In genomic region chr7:10637991-10638390, GRCh38 we compare ENCODE assay signal across 27 cellular contexts.
A peak's percentile ranks its signal among the peaks of the same experiment; 100 is the strongest.
DNase-seq lines count a peak whose midpoint lies in the region; ATAC-seq, FAIRE-seq and TF ChIP-seq lines count a peak whose summit lies in the region.
"Had no signal": no experiment of that assay in that cellular context is flagged by ENCODE, and none has a peak within 500 bp of the region (broad histone marks: within the 10 kb centered on the region; RNA-seq: fewer than 3 reads in every experiment).

No MANE protein-coding gene starts in this region.

- no peaks in the 10 kb centered on the region for H3K36me3 ChIP-seq in HepG2 (replicated peaks in 1 of 2; ENCODE audit: control insufficient read depth in 1 of 2, insufficient read depth in 2 of 2, low read length in 2 of 2)
- H3K36me3 ChIP-seq in right lobe of liver: no peaks in the 10 kb centered on the region
- H3K36me3 ChIP-seq in Loucy (ENCODE audit: insufficient read depth, low read length): no peaks in the 10 kb centered on the region
- H3K36me3 ChIP-seq in K562 (ENCODE audit: control insufficient read depth, insufficient read depth, low read length): peaks cover 12% of the 10 kb centered on the region
- H3K36me3 ChIP-seq: BE2C, BLaER1 had no signal

- no peaks in the 10 kb centered on the region for H3K9me1 ChIP-seq in K562 (ENCODE audit: control insufficient read depth, insufficient read depth, low read length)

- no peak for TF ChIP-seq POLR2A in HepG2 (IDR thresholded peaks at IDR 0.05; ENCODE audit: insufficient read depth in 1 of 2, low read depth in 2 of 2, low read length in 2 of 2)
- no peak for TF ChIP-seq POLR2A in right lobe of liver (IDR thresholded peaks at IDR 0.05)
- TF ChIP-seq POLR2A in K562 (conservative IDR thresholded peaks at IDR 0.05): no peak

- TF ChIP-seq EP300 in HepG2 (IDR thresholded peaks at IDR 0.05; ENCODE audit: low read depth in 2 of 2, low read length in 2 of 2): no peak
- no peak for TF ChIP-seq EP300 in HepG2 (CRISPR knock-in tag; IDR thresholded peaks at IDR 0.05; ENCODE audit: borderline replicate concordance)
- no peak for TF ChIP-seq EP300 in K562 (IDR thresholded peaks at IDR 0.05; ENCODE audit: low read length)

- BruUV-seq in HepG2 (replicated peaks; lab: Mats Ljungman, UMichigan) (no TSS peak), K562 (replicated peaks; lab: Mats Ljungman, UMichigan) (no TSS peak)

- WGBS in HepG2 (ENCODE audit: low lambda C conversion rate): 5% methylated on average over 3 of the region's 3 CpGs
- 57% methylated on average over 3 of the region's 3 CpGs for WGBS in right lobe of liver (ENCODE audit: insufficient coverage, low coverage, low lambda C conversion rate, missing lambda C conversion rate)
- WGBS in K562 (ENCODE audit: insufficient coverage, low coverage, missing lambda C conversion rate): 31% methylated on average over 3 of the region's 3 CpGs

- peaks cover 7% of the 10 kb centered on the region for H3F3A ChIP-seq in Loucy (ENCODE audit: low read depth)

- no peak overlapping the region for H3K4me3 ChIP-seq in HepG2 (replicated peaks in 1 of 3; ENCODE audit: insufficient read depth in 1 of 3, low read depth in 2 of 3, low read length in 3 of 3)
- no peak overlapping the region for H3K4me3 ChIP-seq in right lobe of liver
- no peak overlapping the region for H3K4me3 ChIP-seq in Loucy (ENCODE audit: low read length, poor library complexity, severe bottlenecking)
- H3K4me3 ChIP-seq in K562: no peak overlapping the region
- H3K4me3 ChIP-seq: BLaER1, GM12878 had no signal

- FAIRE-seq in HepG2 (lab: Jason Lieb, UNC) (no peak), K562 (lab: Jason Lieb, UNC) (no peak)
- FAIRE-seq: A204.1, GM12878, GM12892, GM18507, GM19239 had no signal

- H3K9ac ChIP-seq in HepG2 (ENCODE audit: insufficient read depth, low read depth, low read length) (no peak overlapping the region), Loucy (ENCODE audit: low read depth, low read length, poor library complexity, severe bottlenecking) (no peak overlapping the region), K562 (ENCODE audit: insufficient read depth in 1 of 2, low read depth in 2 of 2, low read length in 2 of 2) (no peak overlapping the region)
- H3K9ac ChIP-seq: BLaER1 had no signal

- TF ChIP-seq RAD21 in HepG2 (CRISPR knock-in tag; IDR thresholded peaks at IDR 0.05) (no peak), K562 (CRISPR knock-in tag; conservative IDR thresholded peaks at IDR 0.05 in 1 of 2, IDR thresholded peaks at IDR 0.05 in 1 of 2) (no peak)

- CTCF ChIA-PET in HepG2 (lab: Yijun Ruan, JAX; ENCODE audit: low intra/inter-chr PET ratio, low total read pairs) (no interaction called here), K562 (lab: Yijun Ruan, JAX; ENCODE audit: low intra/inter-chr PET ratio) (no interaction called here)

- no peaks in the 10 kb centered on the region for H3K4me1 ChIP-seq in HepG2 (ENCODE audit: insufficient read depth, low read length)
- H3K4me1 ChIP-seq in right lobe of liver: peaks cover 0 to 8% (median 0%) of the 10 kb centered on the region in 4 donors
- peaks cover 21% of the 10 kb centered on the region for H3K4me1 ChIP-seq in Loucy (ENCODE audit: insufficient read depth, low read length, poor library complexity, severe bottlenecking)
- peaks cover 0 to under 1% of the 10 kb centered on the region in 2 experiments; a peak in 2 of 5 replicates for H3K4me1 ChIP-seq in K562 (replicated peaks in 1 of 2; ENCODE audit: control insufficient read depth in 2 of 2, insufficient read depth in 2 of 2, low read length in 2 of 2)
- H3K4me1 ChIP-seq: BLaER1 had no signal

- POLR2A ChIA-PET in HepG2 (lab: Yijun Ruan, JAX): no interaction called here
- POLR2A ChIA-PET in K562 (lab: Yijun Ruan, JAX): no interaction called here

- no peak for DNase-seq in HepG2 (ENCODE audit: low spot score)
- DNase-seq in right lobe of liver: no peak
- DNase-seq in K562 (ENCODE audit: extremely low read depth in 1 of 4, low spot score in 3 of 4): no peak
- DNase-seq in NCI-H2107 treated with DMSO at 0.1 percent for 48 hours (lab: John Stamatoyannopoulos, UW; ENCODE audit: unreplicated experiment): no peak
- DNase-seq in left ventricle myocardium superior: no peak
- DNase-seq: 8988T; ACHN; BE2C; C1 segment of cervical spinal cord; CD4-positive, alpha-beta memory T cell; CD4-positive, CD25-positive, alpha-beta regulatory T cell; CD8-positive, alpha-beta memory T cell; COR-L47; DMS 273 treated with DMSO at 0.1 percent for 48 hours; DMS153; DMS53; DMS79; DND-41; EL; GDM1 had no signal

- intact Hi-C loops in HepG2 (cut with micrococcal nuclease; ENCODE audit: unreplicated experiment): loop anchor here (1.0 to 5.0 kb wide), 2 partner anchors 251 to 704 kb away; no protein-coding TSS in a partner anchor
- intact Hi-C loops in right lobe of liver (cut with DNase I): no loop called here
- intact Hi-C loops in K562 (cut with micrococcal nuclease): loop anchor here (5.0 kb wide), 1 partner anchor 69 kb away; no protein-coding TSS in a partner anchor
- intact Hi-C loops in left ventricle myocardium superior (cut with micrococcal nuclease): no loop called here

- H4K20me1 ChIP-seq in HepG2 (ENCODE audit: insufficient read depth, low read length) (no peaks in the 10 kb centered on the region), Loucy (ENCODE audit: insufficient read depth, low read length, poor library complexity, severe bottlenecking) (no peaks in the 10 kb centered on the region), K562 (replicated peaks; ENCODE audit: control insufficient read depth, insufficient read depth, low read length) (no peaks in the 10 kb centered on the region)
- H4K20me1 ChIP-seq: BLaER1 had no signal

- in situ Hi-C loops in HepG2 (cut with HindIII; ENCODE audit: extremely low pct_ligation_motif_present, low pct_unique_long_range_greater_than_20kb) (no loop called here), K562 (cut with MboI) (no loop called here)

- H2AFZ ChIP-seq in HepG2 (ENCODE audit: low read length) (no peak overlapping the region), Loucy (ENCODE audit: low read length) (0 out of 2 replicates have a peak overlapping the region, but pooled peaks have one; percentile 14), K562 (ENCODE audit: low read depth, low read length) (no peak overlapping the region)

- H3K27me3 ChIP-seq in HepG2 (ENCODE audit: control insufficient read depth in 1 of 2, insufficient read depth in 2 of 2, low read length in 2 of 2) (no peaks in the 10 kb centered on the region), right lobe of liver (no peaks in the 10 kb centered on the region), Loucy (ENCODE audit: insufficient read depth, low read length, poor library complexity, severe bottlenecking) (no peaks in the 10 kb centered on the region), K562 (ENCODE audit: control insufficient read depth in 2 of 2, insufficient read depth in 2 of 2, low read length in 2 of 2) (no peaks in the 10 kb centered on the region)
- H3K27me3 ChIP-seq: BE2C, BLaER1 had no signal

- H3K27ac ChIP-seq in HepG2 (ENCODE audit: extremely low read length, insufficient read depth, low read length): no peak overlapping the region
- H3K27ac ChIP-seq in right lobe of liver: no peak overlapping the region
- no peak overlapping the region for H3K27ac ChIP-seq in K562 (ENCODE audit: extremely low read depth, low read depth, low read length)
- H3K27ac ChIP-seq: BLaER1 had no signal

- H3K79me2 ChIP-seq in HepG2 (ENCODE audit: insufficient read depth, low read length) (no peaks in the 10 kb centered on the region), Loucy (ENCODE audit: insufficient read depth, low read length) (no peaks in the 10 kb centered on the region), K562 (ENCODE audit: control insufficient read depth, insufficient read depth, low read length) (peaks cover 29% of the 10 kb centered on the region)

- no peaks in the 10 kb centered on the region for H3K9me2 ChIP-seq in Loucy (replicated peaks; ENCODE audit: low read depth, low read length)

- TF ChIP-seq CTCF in HepG2 (CRISPR knock-in tag; IDR thresholded peaks at IDR 0.05) (no peak), right lobe of liver (IDR thresholded peaks at IDR 0.05) (no peak), Loucy (conservative IDR thresholded peaks at IDR 0.05; ENCODE audit: low read length) (no peak), K562 (IDR thresholded peaks at IDR 0.05 in 2 of 3, conservative IDR thresholded peaks at IDR 0.05 in 1 of 3; ENCODE audit: insufficient read depth in 2 of 3, low read depth in 1 of 3, low read length in 3 of 3) (no peak)

- ATAC-seq in HepG2: no peak
- ATAC-seq in right lobe of liver: no peak
- no peak for ATAC-seq in K562
- no peak for ATAC-seq in left ventricle myocardium superior

- H3K4me2 ChIP-seq in HepG2 (ENCODE audit: low read depth, low read length) (no peak overlapping the region), Loucy (ENCODE audit: low read depth, low read length, poor library complexity, severe bottlenecking) (no peak overlapping the region), K562 (ENCODE audit: insufficient read depth, low read length) (no peak overlapping the region)
- H3K4me2 ChIP-seq: BLaER1 had no signal

- H3K9me3 ChIP-seq in HepG2 (ENCODE audit: low read length) (no peaks in the 10 kb centered on the region), right lobe of liver (no peaks in the 10 kb centered on the region), Loucy (ENCODE audit: insufficient read depth, low read depth, low read length) (no peaks in the 10 kb centered on the region), K562 (replicated peaks; ENCODE audit: control insufficient read depth, insufficient read depth, low read depth, low read length) (no peaks in the 10 kb centered on the region)
- H3K9me3 ChIP-seq: BE2C, BLaER1 had no signal

TF ChIP-seq in HepG2, 621 proteins besides CTCF, POLR2A, EP300 and RAD21 (continues in another document):
- no peak for TF ChIP-seq HIVEP1 (CRISPR knock-in tag; IDR thresholded peaks at IDR 0.05)
- peak; percentile 81 for TF ChIP-seq ATF7 (IDR thresholded peaks at IDR 0.05)
- no peak for TF ChIP-seq ATF7 (CRISPR knock-in tag; IDR thresholded peaks at IDR 0.05)
- no peak for TF ChIP-seq SNAPC2 (CRISPR knock-in tag; IDR thresholded peaks at IDR 0.05)
- no peak for TF ChIP-seq ZNF331 (CRISPR knock-in tag; IDR thresholded peaks at IDR 0.05)
- no peak for TF ChIP-seq MAFG (CRISPR knock-in tag; IDR thresholded peaks at IDR 0.05)

TF ChIP-seq in K562, 482 proteins besides CTCF, POLR2A, EP300 and RAD21 (continues in another document):
- TF ChIP-seq ATF3 (IDR thresholded peaks at IDR 0.05) (peak; percentile 53), ATF3 (CRISPR knock-in tag; conservative IDR thresholded peaks at IDR 0.05) (no peak), SREBF2 (CRISPR knock-in tag; IDR thresholded peaks at IDR 0.05) (no peak), SRSF3 (IDR thresholded peaks at IDR 0.05; ENCODE audit: insufficient read depth, low read length) (no peak)

Comparison
In these comparisons a context has a peak if more than half of its experiments do, and no peak if none do; other contexts are left out.
1. intact Hi-C loops: an anchor here in HepG2 (1.0 to 5.0 kb wide) and K562 (5.0 kb wide); none called in right lobe of liver and left ventricle myocardium superior.
2. Of the 241 proteins assayed by ChIP-seq in both HepG2 and K562: peak only in HepG2: none; only in K562: CREM; in both: none; in neither: 237; mixed calls (peak in some experiments, not most) for 3.